Comparison of ENCODE assay signal across 8 cellular contexts in genomic region chr2:1707771-1708351, GRCh38. TPM values are rescaled to one million over a fixed set of nuclear protein-coding genes. Genes with fewer than 3 reads are reported as not detected.
DNase-seq lines count a peak whose midpoint lies in the region; ATAC-seq, FAIRE-seq and TF ChIP-seq lines count a peak whose summit lies in the region.

No MANE protein-coding gene starts in this region.

- no peaks in the 10 kb centered on the region for H3K9me3 Mint-ChIP-seq in natural killer cell

- H3K9me3 ChIP-seq in parathyroid adenoma (ENCODE audit: control insufficient read depth, low read length), result no peaks in the 10 kb centered on the region

- TF ChIP-seq CTCF in fibroblast of pulmonary artery (IDR thresholded peaks at IDR 0.05; ENCODE audit: low read length, missing control alignments), result no peak
- TF ChIP-seq CTCF in parathyroid adenoma (IDR thresholded peaks at IDR 0.05), result no peak
- TF ChIP-seq CTCF in natural killer cell (IDR thresholded peaks at IDR 0.05), result no peak

- H3K9ac ChIP-seq in parathyroid adenoma, result no peak overlapping the region

- H3K4me3 Mint-ChIP-seq in natural killer cell, result no peak overlapping the region

- H3K27me3 Mint-ChIP-seq in natural killer cell (ENCODE audit: low read depth in 2 of 2), result no peaks in the 10 kb centered on the region

- H3K36me3 ChIP-seq in parathyroid adenoma (ENCODE audit: control insufficient read depth, insufficient read depth, low read length), result no peaks in the 10 kb centered on the region

- no peak overlapping the region for H3K4me2 ChIP-seq in parathyroid adenoma (ENCODE audit: low read length)

- intact Hi-C loops in natural killer cell (cut with micrococcal nuclease), result no loop called here

- H3K4me1 ChIP-seq in parathyroid adenoma, result no peaks in the 10 kb centered on the region

- H3K79me2 ChIP-seq in parathyroid adenoma, result no peaks in the 10 kb centered on the region

- H3K36me3 Mint-ChIP-seq in natural killer cell, result no peaks in the 10 kb centered on the region

- no peaks in the 10 kb centered on the region for H3K4me1 Mint-ChIP-seq in natural killer cell

- H3K27ac ChIP-seq in parathyroid adenoma, result no peak overlapping the region

- no peak for FAIRE-seq in HTR-8/SVneo (lab: Jason Lieb, UNC)

- ATAC-seq in GM18909 (IDR thresholded peaks at IDR 0.05; ENCODE audit: poor library complexity, unreplicated experiment), result peak; percentile 65
- no peak for ATAC-seq in natural killer cell

- H3K27me3 ChIP-seq in parathyroid adenoma (ENCODE audit: control insufficient read depth, insufficient read depth, low read length), result no peaks in the 10 kb centered on the region

- H3K4me3 ChIP-seq in fibroblast of pulmonary artery (replicated peaks; ENCODE audit: low read depth, low read length) (peak overlapping the region; percentile 39), parathyroid adenoma (ENCODE audit: low read depth, low read length) (peak overlapping the region; percentile 22)

- DNase-seq in RPMI7951 (ENCODE audit: low read depth), result peak; percentile 100
- DNase-seq in fibroblast of pulmonary artery (ENCODE audit: low read depth), result peak; percentile 99
- DNase-seq in activated CD4-positive, alpha-beta T cell treated with anti-CD3 and anti-CD28 coated beads, Interleukin-2, amount 50 U/mL, for 1 hour, result no peak
- DNase-seq in HTR-8/SVneo (ENCODE audit: insufficient read length, low spot score), result no peak
- no peak for DNase-seq in RKO (ENCODE audit: low spot score)
- DNase-seq in natural killer cell, result no peak

- no peak overlapping the region for H3K27ac Mint-ChIP-seq in natural killer cell

- H2AFZ ChIP-seq in parathyroid adenoma, result no peak overlapping the region

RNA-seq across cellular contexts. Expression of gene PXDN, which starts 36.5 kb away (rescaled TPM):
- 272 and 304 TPM in 2 replicates for total RNA-seq in RPMI7951 (2014; rRNA removed; shearing (Covaris generic))
- total RNA-seq in natural killer cell, result 1 to 10 TPM; 2.1 to 3.7 (median 2.5) TPM

Comparison
In these comparisons a context has a peak if more than half of its experiments do, and no peak if none do; other contexts are left out.
1. DNase-seq: peak in RPMI7951 (single experiment) and fibroblast of pulmonary artery (single experiment); none in activated CD4-positive, alpha-beta T cell treated with anti-CD3 and anti-CD28 coated beads, Interleukin-2, amount 50 U/mL, for 1 hour (single experiment), HTR-8/SVneo (single experiment), RKO (single experiment) and natural killer cell (single experiment).
2. RNA of gene PXDN, which starts 36.5 kb away (total RNA-seq): 272 to 304 TPM in RPMI7951; 2.1 to 3.7 TPM in natural killer cell; every median in the first group is over 10 times any median in the second.